In genomic region chr7:2905500-2905899, GRCh38 we compare ENCODE assay signal across 22 cellular contexts.
DNase-seq lines count a peak whose midpoint lies in the region; ATAC-seq and TF ChIP-seq lines count a peak whose summit lies in the region.
"Had no signal": no experiment of that assay in that cellular context is flagged by ENCODE, and none has a peak within 500 bp of the region (broad histone marks: within the 10 kb centered on the region; RNA-seq: fewer than 3 reads in every experiment).

No MANE protein-coding gene starts in this region.

- intact Hi-C loops in activated T-helper 2 cell treated with anti-CD3 and anti-CD28 coated beads, Interferon-gamma antibody, Interleukin-2, Interleukin-4, amounts not matched to agents 10 μg/mL and 5 μg/mL and 100 μg/mL, durations not matched to agents 14 hours and 24 hours and 36 hours (cut with micrococcal nuclease): no loop called here

- peaks cover 0 to 5% of the 10 kb centered on the region in 2 experiments for H3K9me3 ChIP-seq in CD4-positive, CD25-positive, alpha-beta regulatory T cell (ENCODE audit: control insufficient read depth in 2 of 2, low read length in 2 of 2)

- DNase-seq in activated T-cell treated with anti-CD3 and anti-CD28 coated beads, Interleukin-2, amount 50 U/mL, for 24 hours: no peak
- no peak for DNase-seq in activated T-cell treated with anti-CD3 and anti-CD28 coated beads, Interleukin-2, amount 50 U/mL, for 48 hours
- no peak for DNase-seq in CD4-positive, CD25-positive, alpha-beta regulatory T cell
- DNase-seq in activated T-helper 2 cell treated with anti-CD3 and anti-CD28 coated beads, Interferon-gamma antibody, Interleukin-2, Interleukin-4, amounts not matched to agents 10 μg/mL and 5 μg/mL and 100 μg/mL, durations not matched to agents 14 hours and 24 hours and 36 hours (ENCODE audit: low spot score): no peak
- DNase-seq in neural crest cell (ENCODE audit: low read depth, low spot score): no peak
- no peak for DNase-seq in DMS153 (lab: John Stamatoyannopoulos, UW)
- DNase-seq in COLO668 (lab: John Stamatoyannopoulos, UW; ENCODE audit: unreplicated experiment): no peak
- DNase-seq: 8988T; CD4-positive, alpha-beta T cell; DMS79; GOT3; MV-4-11; NCI-H1417; NCI-H187; NCI-H2107; NCI-H510A; NCI-H748 treated with DMSO at 0.1 percent for 48 hours; OCI-M1; SHP77 treated with DMSO at 0.1 percent for 48 hours had no signal

- H3K27ac Mint-ChIP-seq in activated T-cell treated with anti-CD3 and anti-CD28 coated beads, Interleukin-2, amount 50 U/mL, for 24 hours: peak overlapping the region; percentile 82
- H3K27ac Mint-ChIP-seq in CD4-positive, CD25-positive, alpha-beta regulatory T cell: peak overlapping the region in 2 of 3 donors; percentile 63 to 65
- H3K27ac Mint-ChIP-seq in activated T-helper 2 cell treated with anti-CD3 and anti-CD28 coated beads, Interferon-gamma antibody, Interleukin-2, Interleukin-4, amounts not matched to agents 10 μg/mL and 5 μg/mL and 100 μg/mL, durations not matched to agents 14 hours and 24 hours and 36 hours: peak overlapping the region; percentile 17
- H3K27ac Mint-ChIP-seq in neural crest cell (ENCODE audit: unreplicated experiment): peak overlapping the region; percentile 88
- H3K27ac Mint-ChIP-seq: B cell; CD4-positive, alpha-beta T cell had no signal

- no peak overlapping the region for H3K27ac ChIP-seq in CD4-positive, CD25-positive, alpha-beta regulatory T cell (ENCODE audit: insufficient read depth, low read length, poor library complexity, severe bottlenecking)
- H3K27ac ChIP-seq: KMS-11 had no signal

- peaks cover 15% of the 10 kb centered on the region for H3K4me1 ChIP-seq in CD4-positive, CD25-positive, alpha-beta regulatory T cell (ENCODE audit: control insufficient read depth, insufficient read depth, low read length, poor library complexity, severe bottlenecking)

- H3K4me3 ChIP-seq in CD4-positive, CD25-positive, alpha-beta regulatory T cell (ENCODE audit: low read depth, low read length): no peak overlapping the region

- H3K4me1 Mint-ChIP-seq in activated T-cell treated with anti-CD3 and anti-CD28 coated beads, Interleukin-2, amount 50 U/mL, for 24 hours (ENCODE audit: low read depth): peaks cover 13% of the 10 kb centered on the region
- peaks cover 3 to 10% (median 4%) of the 10 kb centered on the region in 4 donors for H3K4me1 Mint-ChIP-seq in CD4-positive, CD25-positive, alpha-beta regulatory T cell
- peaks cover 12% of the 10 kb centered on the region for H3K4me1 Mint-ChIP-seq in activated T-helper 2 cell treated with anti-CD3 and anti-CD28 coated beads, Interferon-gamma antibody, Interleukin-2, Interleukin-4, amounts not matched to agents 10 μg/mL and 5 μg/mL and 100 μg/mL, durations not matched to agents 14 hours and 24 hours and 36 hours (ENCODE audit: low read depth)
- peaks cover 4% of the 10 kb centered on the region for H3K4me1 Mint-ChIP-seq in neural crest cell

- no peak for ATAC-seq in CD4-positive, CD25-positive, alpha-beta regulatory T cell (ENCODE audit: low read depth in 2 of 2)
- no peak for ATAC-seq in HG03520 (IDR thresholded peaks at IDR 0.05; ENCODE audit: unreplicated experiment)

- no peak for TF ChIP-seq CTCF in neural crest cell (conservative IDR thresholded peaks at IDR 0.05)

- no peak overlapping the region for H3K4me3 Mint-ChIP-seq in activated T-cell treated with anti-CD3 and anti-CD28 coated beads, Interleukin-2, amount 50 U/mL, for 24 hours
- peak overlapping the region in 1 of 4 donors; percentile 18 for H3K4me3 Mint-ChIP-seq in CD4-positive, CD25-positive, alpha-beta regulatory T cell
- H3K4me3 Mint-ChIP-seq in activated T-helper 2 cell treated with anti-CD3 and anti-CD28 coated beads, Interferon-gamma antibody, Interleukin-2, Interleukin-4, amounts not matched to agents 10 μg/mL and 5 μg/mL and 100 μg/mL, durations not matched to agents 14 hours and 24 hours and 36 hours (ENCODE audit: low read depth): no peak overlapping the region
- no peak overlapping the region for H3K4me3 Mint-ChIP-seq in neural crest cell
- H3K4me3 Mint-ChIP-seq: B cell; CD4-positive, alpha-beta T cell had no signal

- H3K36me3 Mint-ChIP-seq in activated T-cell treated with anti-CD3 and anti-CD28 coated beads, Interleukin-2, amount 50 U/mL, for 24 hours (ENCODE audit: low read depth): peaks cover 60% of the 10 kb centered on the region
- H3K36me3 Mint-ChIP-seq in CD4-positive, CD25-positive, alpha-beta regulatory T cell: peaks cover 40% of the 10 kb centered on the region
- H3K36me3 Mint-ChIP-seq in activated T-helper 2 cell treated with anti-CD3 and anti-CD28 coated beads, Interferon-gamma antibody, Interleukin-2, Interleukin-4, amounts not matched to agents 10 μg/mL and 5 μg/mL and 100 μg/mL, durations not matched to agents 14 hours and 24 hours and 36 hours (ENCODE audit: low read depth): peaks cover 55% of the 10 kb centered on the region
- H3K36me3 Mint-ChIP-seq in neural crest cell (ENCODE audit: low read depth): no peaks in the 10 kb centered on the region

- peaks cover 2% of the 10 kb centered on the region for H3K9me3 Mint-ChIP-seq in activated T-cell treated with anti-CD3 and anti-CD28 coated beads, Interleukin-2, amount 50 U/mL, for 24 hours
- no peaks in the 10 kb centered on the region for H3K9me3 Mint-ChIP-seq in CD4-positive, CD25-positive, alpha-beta regulatory T cell
- H3K9me3 Mint-ChIP-seq in activated T-helper 2 cell treated with anti-CD3 and anti-CD28 coated beads, Interferon-gamma antibody, Interleukin-2, Interleukin-4, amounts not matched to agents 10 μg/mL and 5 μg/mL and 100 μg/mL, durations not matched to agents 14 hours and 24 hours and 36 hours: no peaks in the 10 kb centered on the region
- no peaks in the 10 kb centered on the region for H3K9me3 Mint-ChIP-seq in neural crest cell
- H3K9me3 Mint-ChIP-seq: CD4-positive, alpha-beta T cell had no signal

- H3K27me3 Mint-ChIP-seq in activated T-cell treated with anti-CD3 and anti-CD28 coated beads, Interleukin-2, amount 50 U/mL, for 24 hours: no peaks in the 10 kb centered on the region
- no peaks in the 10 kb centered on the region for H3K27me3 Mint-ChIP-seq in CD4-positive, CD25-positive, alpha-beta regulatory T cell
- no peaks in the 10 kb centered on the region for H3K27me3 Mint-ChIP-seq in activated T-helper 2 cell treated with anti-CD3 and anti-CD28 coated beads, Interferon-gamma antibody, Interleukin-2, Interleukin-4, amounts not matched to agents 10 μg/mL and 5 μg/mL and 100 μg/mL, durations not matched to agents 14 hours and 24 hours and 36 hours (ENCODE audit: low read depth)
- no peaks in the 10 kb centered on the region for H3K27me3 Mint-ChIP-seq in neural crest cell (ENCODE audit: low read depth)
- H3K27me3 Mint-ChIP-seq: B cell; CD4-positive, alpha-beta T cell had no signal

- peaks cover 43% of the 10 kb centered on the region for H3K36me3 ChIP-seq in CD4-positive, CD25-positive, alpha-beta regulatory T cell (ENCODE audit: control insufficient read depth, insufficient read depth, low read length)

- H3K27me3 ChIP-seq in CD4-positive, CD25-positive, alpha-beta regulatory T cell (ENCODE audit: control insufficient read depth, insufficient read depth, low read length): no peaks in the 10 kb centered on the region

Comparison
In these comparisons a context has a peak if more than half of its experiments do, and no peak if none do; other contexts are left out.
1. H3K27ac Mint-ChIP-seq: peak in every context shown above with its lines; median percentile 88 in neural crest cell; 82 in activated T-cell treated with anti-CD3 and anti-CD28 coated beads, Interleukin-2, amount 50 U/mL, for 24 hours; 64 in CD4-positive, CD25-positive, alpha-beta regulatory T cell; 17 in activated T-helper 2 cell treated with anti-CD3 and anti-CD28 coated beads, Interferon-gamma antibody, Interleukin-2, Interleukin-4, amounts not matched to agents 10 μg/mL and 5 μg/mL and 100 μg/mL, durations not matched to agents 14 hours and 24 hours and 36 hours.